ENCODE assay signal across 8 cellular contexts in genomic region chr9:113409481-113409880, GRCh38. TPM values are rescaled to one million over a fixed set of nuclear protein-coding genes. Genes with fewer than 3 reads are reported as not detected.
DNase-seq lines count a peak whose midpoint lies in the region; ATAC-seq, FAIRE-seq and TF ChIP-seq lines count a peak whose summit lies in the region.

No MANE protein-coding gene starts in this region.

- no peaks in the 10 kb centered on the region for H3K9me1 ChIP-seq in IMR-90 (ENCODE audit: insufficient read depth, low read length)

- no peak overlapping the region for H2BK5ac ChIP-seq in IMR-90 (ENCODE audit: low read depth, low read length, poor library complexity, severe bottlenecking)

- TF ChIP-seq POLR2A in IMR-90 (IDR thresholded peaks at IDR 0.05; ENCODE audit: low read depth, low read length): no peak

- H3K18ac ChIP-seq in IMR-90 (ENCODE audit: low read depth, low read length): no peak overlapping the region

- peak overlapping the region; percentile 36 for H2AFZ ChIP-seq in ACC112 (ENCODE audit: low read length, unreplicated experiment)
- no peak overlapping the region for H2AFZ ChIP-seq in IMR-90 (replicated peaks; ENCODE audit: low read length, poor library complexity)

- H3K27ac ChIP-seq in ACC112 (ENCODE audit: low read depth, low read length): peak overlapping the region; percentile 93
- peak overlapping the region; percentile 94; the same call in 1 of the 2 replicates for H3K27ac ChIP-seq in IMR-90 (ENCODE audit: insufficient read depth, low read length)
- H3K27ac ChIP-seq in mucosa of rectum (ENCODE audit: low read depth in 2 of 2, low read length in 2 of 2): peak overlapping the region; percentile 97 to 98

- no peak overlapping the region; the same call in 1 of the 2 replicates for H2BK120ac ChIP-seq in IMR-90 (ENCODE audit: low read depth, low read length)

- no peaks in the 10 kb centered on the region for H3K27me3 ChIP-seq in ACC112 (ENCODE audit: insufficient read depth, low read length)
- H3K27me3 ChIP-seq in IMR-90 (ENCODE audit: control insufficient read depth, insufficient read depth, low read length): no peaks in the 10 kb centered on the region
- H3K27me3 ChIP-seq in bronchial epithelial cell (ENCODE audit: control insufficient read depth, insufficient read depth, low read length): no peaks in the 10 kb centered on the region
- no peaks in the 10 kb centered on the region for H3K27me3 ChIP-seq in mucosa of rectum (ENCODE audit: control insufficient read depth in 2 of 2, insufficient read depth in 2 of 2, low read length in 2 of 2)

- intact Hi-C loops in IMR-90 (cut with micrococcal nuclease): no loop called here

- 76% methylated on average over 4 of the region's 10 CpGs; no CpG with 5 or more reads in 1 of the 2 experiments for whole genome bisulfite sequencing in IMR-90 (ENCODE audit: extremely low coverage in 2 of 2, insufficient read length in 1 of 2), 2 experiments

- H3K9ac ChIP-seq in IMR-90 (ENCODE audit: low read depth, low read length) (peak overlapping the region; percentile 93), mucosa of rectum (ENCODE audit: low read depth in 1 of 2, low read length in 2 of 2) (peak overlapping the region; percentile 76 to 94)

- peak overlapping the region; percentile 88 for H2AK9ac ChIP-seq in IMR-90 (replicated peaks; ENCODE audit: low read depth, low read length, poor library complexity)

- H3K4ac ChIP-seq in IMR-90 (ENCODE audit: low read depth, low read length): peak overlapping the region; percentile 73

- H3K36me3 ChIP-seq in ACC112 (ENCODE audit: insufficient read depth, low read length) (peaks cover 12% of the 10 kb centered on the region), IMR-90 (ENCODE audit: control insufficient read depth, insufficient read depth, low read length) (peaks cover 3% of the 10 kb centered on the region), bronchial epithelial cell (ENCODE audit: control insufficient read depth, insufficient read depth, low read length) (peaks cover 9% of the 10 kb centered on the region), mucosa of rectum (ENCODE audit: control insufficient read depth in 2 of 2, insufficient read depth in 2 of 2, low read length in 2 of 2) (peaks cover 18% of the 10 kb centered on the region in 2 donors)

- peaks cover 12 to 19% of the 10 kb centered on the region in 2 experiments; a peak in 3 of 4 replicates for H3K79me1 ChIP-seq in IMR-90 (ENCODE audit: low read depth in 1 of 2, low read length in 2 of 2)

- peak overlapping the region; percentile 77; the same call in 1 of the 2 replicates for H3K56ac ChIP-seq in IMR-90 (ENCODE audit: extremely low read depth, insufficient read depth, low read length)

- BruUV-seq in IMR-90 (replicated peaks; lab: Mats Ljungman, UMichigan): no TSS peak

- H3K4me2 ChIP-seq in IMR-90 (ENCODE audit: low read depth, low read length): peak overlapping the region; percentile 71

- dilution Hi-C loops in IMR-90 (cut with HindIII; ENCODE audit: low sequenced_read_pairs, unreplicated experiment): no loop called here

- peak overlapping the region; percentile 84 for H3K4me3 ChIP-seq in ACC112 (ENCODE audit: low read depth, low read length)
- peak overlapping the region; percentile 78 for H3K4me3 ChIP-seq in IMR-90 (ENCODE audit: insufficient read depth, low read depth, low read length)
- H3K4me3 ChIP-seq in bronchial epithelial cell (ENCODE audit: low read depth, low read length): peak overlapping the region; percentile 81
- H3K4me3 ChIP-seq in mucosa of rectum (ENCODE audit: low read length in 2 of 2): peak overlapping the region; percentile 94 to 97

- H3K79me2 ChIP-seq in ACC112 (ENCODE audit: control insufficient read depth, insufficient read depth, low read length, unreplicated experiment): peaks cover 30% of the 10 kb centered on the region

- CTCF ChIA-PET in IMR-90 (lab: Yijun Ruan, JAX): no interaction called here

- peak overlapping the region; percentile 62; the same call in 1 of the 2 replicates for H3K23ac ChIP-seq in IMR-90 (ENCODE audit: low read depth, low read length)

- in situ Hi-C loops in IMR-90 (cut with MboI; ENCODE audit: low sequenced_read_pairs): no loop called here

- H3K9me3 ChIP-seq in IMR-90 (ENCODE audit: control insufficient read depth, insufficient read depth, low read length): no peaks in the 10 kb centered on the region
- H3K9me3 ChIP-seq in mucosa of rectum (ENCODE audit: control insufficient read depth in 2 of 2, low read length in 2 of 2): no peaks in the 10 kb centered on the region

- no peak for ATAC-seq in IMR-90 (ENCODE audit: low read depth)
- ATAC-seq in GM21737 (IDR thresholded peaks at IDR 0.05; ENCODE audit: unreplicated experiment): no peak

- no peak for TF ChIP-seq RAD21 in IMR-90 (IDR thresholded peaks at IDR 0.05; ENCODE audit: low read length)

- peak overlapping the region; percentile 23; the same call in 1 of the 2 replicates for H3K14ac ChIP-seq in IMR-90 (replicated peaks; ENCODE audit: low read depth, low read length)

- DNase-seq in IMR-90 (no peak), bronchial epithelial cell (ENCODE audit: low read depth) (no peak), NCI-H2171 treated with DMSO at 0.1 percent for 48 hours (lab: John Stamatoyannopoulos, UW) (no peak), D721Med (ENCODE audit: insufficient read length, low spot score) (no peak), globus pallidus (ENCODE audit: low spot score) (no peak)

- H4K8ac ChIP-seq in IMR-90 (ENCODE audit: low read depth in 2 of 2, low read length in 2 of 2): peak overlapping the region; percentile 96 to 98; a peak in 3 of 4 replicates

- POLR2A ChIA-PET in IMR-90 (lab: Charles Lee; ENCODE audit: unreplicated experiment): interaction anchor here (0.9 to 1.3 kb wide), 3 partner anchors 8 to 11 kb away, joined by 3 to 4 read pairs (median 3); partner anchors contain the start of gene ALAD

- no peaks in the 10 kb centered on the region for H4K20me1 ChIP-seq in IMR-90 (ENCODE audit: insufficient read depth, low read length)

- TF ChIP-seq CTCF in IMR-90 (conservative IDR thresholded peaks at IDR 0.05; ENCODE audit: low read depth, low read length): no peak
- TF ChIP-seq CTCF in bronchial epithelial cell (IDR thresholded peaks at IDR 0.05; ENCODE audit: insufficient read depth, low read length, severe bottlenecking): no peak
- TF ChIP-seq CTCF in D721Med (IDR thresholded peaks at IDR 0.05; ENCODE audit: insufficient read depth, missing control alignments): no peak

- H2AK5ac ChIP-seq in IMR-90 (ENCODE audit: low read depth, low read length): peak overlapping the region; percentile 69; the same call in 1 of the 2 replicates

- peaks cover 14% of the 10 kb centered on the region for H3K4me1 ChIP-seq in ACC112 (ENCODE audit: control insufficient read depth, insufficient read depth, low read length, unreplicated experiment)
- H3K4me1 ChIP-seq in IMR-90 (ENCODE audit: control insufficient read depth, insufficient read depth, low read length): peaks cover 3% of the 10 kb centered on the region; the same call in 1 of the 2 replicates
- peaks cover 8 to 15% of the 10 kb centered on the region in 2 donors for H3K4me1 ChIP-seq in mucosa of rectum (ENCODE audit: control insufficient read depth in 2 of 2, insufficient read depth in 2 of 2, low read length in 2 of 2)

- no peak overlapping the region for H2BK15ac ChIP-seq in IMR-90 (ENCODE audit: low read depth, low read length)

- no peak overlapping the region for H4K5ac ChIP-seq in IMR-90 (ENCODE audit: low read depth, low read length)

- FAIRE-seq in bronchial epithelial cell (lab: Jason Lieb, UNC) (no peak), D721Med (lab: Jason Lieb, UNC) (no peak)

- no peak overlapping the region for H2BK20ac ChIP-seq in IMR-90 (ENCODE audit: low read depth, low read length)

- H4K91ac ChIP-seq in IMR-90 (ENCODE audit: insufficient read depth, low read depth, low read length): peak overlapping the region; percentile 56; the same call in 1 of the 2 replicates

TF ChIP-seq in IMR-90, 13 proteins besides CTCF, POLR2A, EP300 and RAD21:
- TF ChIP-seq USF2 (IDR thresholded peaks at IDR 0.05; ENCODE audit: low read depth, low read length): no peak
- no peak for TF ChIP-seq RCOR1 (IDR thresholded peaks at IDR 0.05; ENCODE audit: insufficient replicate concordance, low read length)
- no peak for TF ChIP-seq BHLHE40 (IDR thresholded peaks at IDR 0.05; ENCODE audit: low read depth, low read length)
- TF ChIP-seq MAFK (IDR thresholded peaks at IDR 0.05; ENCODE audit: low read depth, low read length): no peak

RNA-seq across cellular contexts. Expression of gene POLE3, which starts 1.0 kb away (rescaled TPM):
- total RNA-seq in IMR-90 (2012; rRNA removed) (43.0 and 48.3 TPM in 2 replicates), bronchial epithelial cell (41.0 and 46.6 TPM in 2 replicates)
- 33.4 and 34.8 TPM in 2 replicates for polyA plus RNA-seq in IMR-90 (2012; rRNA removed)
- polyA plus RNA-seq in IMR-90 (2012; cell fraction: cytosol; rRNA removed): 14.6 and 19.9 TPM in 2 replicates
- polyA plus RNA-seq in IMR-90 (2012; cell fraction: nucleus; rRNA removed; ENCODE audit: low replicate concordance): 35.9 and 55.9 TPM in 2 replicates

RNA-seq across cellular contexts. Expression of gene C9orf43, which starts 1.1 kb away (rescaled TPM):
- total RNA-seq in IMR-90 (2012; rRNA removed): 0.28 and 0.36 TPM in 2 replicates
- 0.24 and 0.46 TPM in 2 replicates for polyA plus RNA-seq in IMR-90 (2012; rRNA removed)
- polyA plus RNA-seq in IMR-90 (2012; cell fraction: cytosol; rRNA removed): 0.03 and 0.18 TPM in 2 replicates
- polyA plus RNA-seq in IMR-90 (2012; cell fraction: nucleus; rRNA removed; ENCODE audit: low replicate concordance): 0.28 and 0.56 TPM in 2 replicates
- total RNA-seq in bronchial epithelial cell: 0.13 and 0.53 TPM in 2 replicates

RNA-seq across cellular contexts. Expression of gene ALAD, which starts 8.4 kb away (rescaled TPM):
- total RNA-seq in IMR-90 (2012; rRNA removed): 10.3 and 11.1 TPM in 2 replicates
- polyA plus RNA-seq in IMR-90 (2012; rRNA removed): 14.9 and 15.6 TPM in 2 replicates
- 9.6 and 10.7 TPM in 2 replicates for polyA plus RNA-seq in IMR-90 (2012; cell fraction: cytosol; rRNA removed)
- polyA plus RNA-seq in IMR-90 (2012; cell fraction: nucleus; rRNA removed; ENCODE audit: low replicate concordance): 20.4 and 20.8 TPM in 2 replicates
- total RNA-seq in bronchial epithelial cell: 3.2 and 3.7 TPM in 2 replicates

RNA-seq across cellular contexts. Expression of gene HDHD3, which starts 32.7 kb away (rescaled TPM):
- total RNA-seq in IMR-90 (2012; rRNA removed): 6.9 and 7.0 TPM in 2 replicates
- polyA plus RNA-seq in IMR-90 (2012; rRNA removed): 8.6 and 9.4 TPM in 2 replicates
- polyA plus RNA-seq in IMR-90 (2012; cell fraction: cytosol; rRNA removed): 6.2 and 11.7 TPM in 2 replicates
- 16.7 and 28.5 TPM in 2 replicates for polyA plus RNA-seq in IMR-90 (2012; cell fraction: nucleus; rRNA removed; ENCODE audit: low replicate concordance)
- 14.5 and 18.2 TPM in 2 replicates for total RNA-seq in bronchial epithelial cell

RNA-seq across cellular contexts. Expression of gene RGS3, which starts 54.0 kb away (rescaled TPM):
- total RNA-seq in IMR-90 (2012; rRNA removed): 51.8 and 53.3 TPM in 2 replicates
- polyA plus RNA-seq in IMR-90 (2012; rRNA removed): 65.6 and 68.7 TPM in 2 replicates
- polyA plus RNA-seq in IMR-90 (2012; cell fraction: cytosol; rRNA removed): 40.0 and 73.3 TPM in 2 replicates
- 93.2 and 94.6 TPM in 2 replicates for polyA plus RNA-seq in IMR-90 (2012; cell fraction: nucleus; rRNA removed; ENCODE audit: low replicate concordance)
- 22.1 and 36.2 TPM in 2 replicates for total RNA-seq in bronchial epithelial cell
